Comparison of ENCODE assay signal across 1 cellular context in genomic region chr5:145980257-145980656, GRCh38.
TF ChIP-seq lines count a peak whose summit lies in the region.

No MANE protein-coding gene starts in this region.

TF ChIP-seq in A549, 52 proteins besides CTCF, POLR2A, EP300 and RAD21 (continued from another document):
- TF ChIP-seq NFE2L2 (conservative IDR thresholded peaks at IDR 0.05; ENCODE audit: low read length) = no peak
